In the genomic region with DNA sequence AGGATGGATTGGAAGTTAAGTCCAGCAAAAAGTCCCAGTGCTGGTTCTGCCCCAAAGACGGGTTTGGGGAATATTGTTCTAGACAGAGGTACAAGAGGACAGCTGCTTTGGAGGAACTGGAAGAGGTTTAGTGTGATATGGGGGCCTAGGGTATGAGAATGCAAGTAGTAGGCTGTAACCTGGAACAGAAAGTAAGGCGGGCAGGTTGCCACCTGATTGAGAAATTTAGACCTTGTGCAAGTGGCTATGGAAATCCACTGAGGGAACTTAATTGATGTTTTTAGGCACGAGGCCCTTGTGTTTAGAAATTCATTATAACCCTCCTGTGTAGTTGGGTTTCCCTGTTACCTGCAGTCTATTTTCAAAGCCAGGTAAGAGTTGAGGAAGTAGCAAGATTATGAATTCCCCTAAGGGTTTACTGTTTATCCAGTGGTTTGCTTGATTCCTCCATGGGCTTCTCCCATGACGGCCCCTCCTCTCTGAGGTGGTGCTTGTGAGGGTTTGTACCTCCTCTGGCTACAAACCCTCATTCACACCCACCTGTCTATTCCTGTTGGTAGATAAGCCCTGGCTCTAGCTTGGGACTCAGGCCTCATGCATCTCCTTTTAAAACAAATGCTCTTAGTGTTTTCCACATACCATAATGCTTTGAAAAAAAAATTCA, we compare ENCODE assay signal across 18 cellular contexts. TPM values are rescaled to one million over a fixed set of nuclear protein-coding genes. Genes with fewer than 3 reads are reported as not detected.
DNase-seq lines count a peak whose midpoint lies in the region; ATAC-seq and TF ChIP-seq lines count a peak whose summit lies in the region.
"Had no signal": no experiment of that assay in that cellular context is flagged by ENCODE, and none has a peak within 500 bp of the region (broad histone marks: within the 10 kb centered on the region; RNA-seq: fewer than 3 reads in every experiment).

No MANE protein-coding gene starts in this region.

- H3K4me3 ChIP-seq in coronary artery, result no peak overlapping the region
- H3K4me3 ChIP-seq in vagina, result no peak overlapping the region

- peak; percentile 83 for DNase-seq in Calu3
- DNase-seq in coronary artery (ENCODE audit: low spot score), result peak; percentile 46
- DNase-seq in left lobe of liver (ENCODE audit: low spot score), result peak; percentile 93
- DNase-seq in renal cortical epithelial cell (ENCODE audit: low read depth), result peak; percentile 72
- DNase-seq in NCI-H1436 treated with DMSO at 0.1 percent for 48 hours (lab: John Stamatoyannopoulos, UW), result no peak
- no peak for DNase-seq in activated CD4-positive, alpha-beta memory T cell treated with anti-CD3 and anti-CD28 coated beads, Interleukin-2, amount 10 ng/mL, durations not matched to agents 7 days and 5 days
- DNase-seq in vagina (ENCODE audit: extremely low spot score in 2 of 2), result no peak
- DNase-seq: C1 segment of cervical spinal cord, GF-D8, HCEC 1CT, NCI-H1105 treated with DMSO at 0.1 percent for 48 hours, NCI-H187 treated with DMSO at 0.1 percent for 48 hours, NCI-H526 treated with DMSO at 0.1 percent for 48 hours had no signal

- no TSS peak for BruUV-seq in Calu3 (replicated peaks; lab: Mats Ljungman, UMichigan)

- H3K27me3 ChIP-seq in vagina, result no peaks in the 10 kb centered on the region

- intact Hi-C loops in Calu3 (cut with micrococcal nuclease; ENCODE audit: unreplicated experiment), result loop anchor here (2.0 kb wide), 1 partner anchor 20 kb away; no protein-coding TSS in a partner anchor
- intact Hi-C loops in vagina (cut with DNase I), result no loop called here

- H3K9me3 Mint-ChIP-seq in Calu3 (ENCODE audit: low read depth, unreplicated experiment), result peaks cover 7% of the 10 kb centered on the region
- no peaks in the 10 kb centered on the region for H3K9me3 Mint-ChIP-seq in activated CD4-positive, alpha-beta memory T cell treated with anti-CD3 and anti-CD28 coated beads, Interleukin-2, amount 10 ng/mL, durations not matched to agents 7 days and 5 days

- H3K27ac Mint-ChIP-seq in Calu3 (ENCODE audit: unreplicated experiment), result peak overlapping the region; percentile 96
- H3K27ac Mint-ChIP-seq in activated CD4-positive, alpha-beta memory T cell treated with anti-CD3 and anti-CD28 coated beads, Interleukin-2, amount 10 ng/mL, durations not matched to agents 7 days and 5 days, result no peak overlapping the region

- peaks cover 83% of the 10 kb centered on the region for H3K4me1 Mint-ChIP-seq in Calu3 (ENCODE audit: low read depth, unreplicated experiment)
- peaks cover 5% of the 10 kb centered on the region for H3K4me1 Mint-ChIP-seq in activated CD4-positive, alpha-beta memory T cell treated with anti-CD3 and anti-CD28 coated beads, Interleukin-2, amount 10 ng/mL, durations not matched to agents 7 days and 5 days

- ATAC-seq in left lobe of liver, result peak; percentile 53
- no peak for ATAC-seq in GM19351 (IDR thresholded peaks at IDR 0.05; ENCODE audit: unreplicated experiment)

- H3K36me3 ChIP-seq in vagina, result no peaks in the 10 kb centered on the region

- POLR2A ChIA-PET in activated CD4-positive, alpha-beta memory T cell treated with anti-CD3 and anti-CD28 coated beads, Interleukin-2, amount 10 ng/mL, durations not matched to agents 7 days and 5 days (lab: Charles Lee), result no interaction called here

- H3K4me3 Mint-ChIP-seq in Calu3 (ENCODE audit: low read depth, unreplicated experiment), result no peak overlapping the region
- no peak overlapping the region for H3K4me3 Mint-ChIP-seq in activated CD4-positive, alpha-beta memory T cell treated with anti-CD3 and anti-CD28 coated beads, Interleukin-2, amount 10 ng/mL, durations not matched to agents 7 days and 5 days

- CTCF ChIA-PET in Calu3 (lab: Charles Lee), result interaction anchor here (1.0 kb wide), 1 partner anchor 9 kb away, joined by 3 read pairs; no protein-coding TSS in a partner anchor
- CTCF ChIA-PET in activated CD4-positive, alpha-beta memory T cell treated with anti-CD3 and anti-CD28 coated beads, Interleukin-2, amount 10 ng/mL, durations not matched to agents 7 days and 5 days (lab: Charles Lee), result no interaction called here

- peaks cover 6% of the 10 kb centered on the region for H3K4me1 ChIP-seq in vagina

- TF ChIP-seq POLR2A in vagina (IDR thresholded peaks at IDR 0.05), result no peak

- peaks cover 50% of the 10 kb centered on the region for H3K36me3 Mint-ChIP-seq in Calu3 (ENCODE audit: insufficient read depth, unreplicated experiment)
- H3K36me3 Mint-ChIP-seq in activated CD4-positive, alpha-beta memory T cell treated with anti-CD3 and anti-CD28 coated beads, Interleukin-2, amount 10 ng/mL, durations not matched to agents 7 days and 5 days (ENCODE audit: low read depth), result no peaks in the 10 kb centered on the region

- TF ChIP-seq CTCF in Calu3 (IDR thresholded peaks at IDR 0.05; ENCODE audit: unreplicated experiment), result no peak
- no peak for TF ChIP-seq CTCF in coronary artery (IDR thresholded peaks at IDR 0.05)
- no peak for TF ChIP-seq CTCF in vagina (IDR thresholded peaks at IDR 0.05)

- H3K9me3 ChIP-seq in vagina, result no peaks in the 10 kb centered on the region

- no peak overlapping the region for H3K27ac ChIP-seq in coronary artery
- H3K27ac ChIP-seq in vagina, result no peak overlapping the region
- H3K27ac ChIP-seq: HL-60, RWPE1 had no signal

- H3K27me3 Mint-ChIP-seq in Calu3 (ENCODE audit: unreplicated experiment), result no peaks in the 10 kb centered on the region
- H3K27me3 Mint-ChIP-seq in activated CD4-positive, alpha-beta memory T cell treated with anti-CD3 and anti-CD28 coated beads, Interleukin-2, amount 10 ng/mL, durations not matched to agents 7 days and 5 days, result peaks cover 3% of the 10 kb centered on the region

RNA-seq across cellular contexts. Expression of a gene that starts 42.0 kb away (rescaled TPM):
- total RNA-seq in Calu3 (2022) (11.1 and 16.9 TPM in 2 replicates), left lobe of liver (0.08 TPM), renal cortical epithelial cell (0.10 and 0.17 TPM in 2 replicates), vagina (2.7 TPM)
- not detected for total RNA-seq in activated CD4-positive, alpha-beta memory T cell treated with anti-CD3 and anti-CD28 coated beads, Interleukin-2, amount 10 ng/mL, durations not matched to agents 7 days and 5 days
- total RNA-seq: Daoy, LHCN-M2 had no signal

Comparison
In these comparisons a context has a peak if more than half of its experiments do, and no peak if none do; other contexts are left out.
1. DNase-seq: peak in Calu3 (single experiment), coronary artery (single experiment), left lobe of liver (single experiment) and renal cortical epithelial cell (single experiment); none in NCI-H1436 treated with DMSO at 0.1 percent for 48 hours (single experiment), activated CD4-positive, alpha-beta memory T cell treated with anti-CD3 and anti-CD28 coated beads, Interleukin-2, amount 10 ng/mL, durations not matched to agents 7 days and 5 days (single experiment) and vagina (0 of 2).